Comparison of ENCODE assay signal across 13 cellular contexts in genomic region chr4:110619401-110620247, GRCh38. TPM values are rescaled to one million over a fixed set of nuclear protein-coding genes. Genes with fewer than 3 reads are reported as not detected.
DNase-seq lines count a peak whose midpoint lies in the region; ATAC-seq lines count a peak whose summit lies in the region.
"Had no signal": no experiment of that assay in that cellular context is flagged by ENCODE, and none has a peak within 500 bp of the region (broad histone marks: within the 10 kb centered on the region; RNA-seq: fewer than 3 reads in every experiment).

No MANE protein-coding gene starts in this region.

- H3K27me3 Mint-ChIP-seq in activated naive CD8-positive, alpha-beta T cell treated with anti-CD3 and anti-CD28 coated beads, Interleukin-2, amount 10 ng/mL, durations not matched to agents 7 days and 5 days = peaks cover 99% of the 10 kb centered on the region
- peaks cover 98% of the 10 kb centered on the region for H3K27me3 Mint-ChIP-seq in activated naive CD8-positive, alpha-beta T cell treated with anti-CD3 and anti-CD28 coated beads for 36 hours
- peaks cover 100% of the 10 kb centered on the region for H3K27me3 Mint-ChIP-seq in central memory CD8-positive, alpha-beta T cell
- peaks cover 100% of the 10 kb centered on the region for H3K27me3 Mint-ChIP-seq in stimulated activated memory B cell treated with anti-CD40 and anti-IgM and Interleukin-4, amounts not matched to agents 10 μg/mL and 1 μg/mL and 100 μg/mL, for 72 hours

- no peak overlapping the region for H3K27ac ChIP-seq in substantia nigra (ENCODE audit: low read depth, low read length, poor library complexity, severe bottlenecking)
- H3K27ac ChIP-seq: heart right ventricle, WERI-Rb-1 had no signal

- POLR2A ChIA-PET in activated naive CD8-positive, alpha-beta T cell treated with anti-CD3 and anti-CD28 coated beads, Interleukin-2, amount 10 ng/mL, durations not matched to agents 7 days and 5 days (lab: Charles Lee) = no interaction called here

- peaks cover 6% of the 10 kb centered on the region for H3K36me3 Mint-ChIP-seq in activated naive CD8-positive, alpha-beta T cell treated with anti-CD3 and anti-CD28 coated beads, Interleukin-2, amount 10 ng/mL, durations not matched to agents 7 days and 5 days
- peaks cover 10% of the 10 kb centered on the region for H3K36me3 Mint-ChIP-seq in activated naive CD8-positive, alpha-beta T cell treated with anti-CD3 and anti-CD28 coated beads for 36 hours
- H3K36me3 Mint-ChIP-seq in central memory CD8-positive, alpha-beta T cell (ENCODE audit: insufficient read depth) = peaks cover 6% of the 10 kb centered on the region
- H3K36me3 Mint-ChIP-seq in stimulated activated memory B cell treated with anti-CD40 and anti-IgM and Interleukin-4, amounts not matched to agents 10 μg/mL and 1 μg/mL and 100 μg/mL, for 72 hours = no peaks in the 10 kb centered on the region

- DNase-seq in activated naive CD8-positive, alpha-beta T cell treated with anti-CD3 and anti-CD28 coated beads, Interleukin-2, amount 10 ng/mL, durations not matched to agents 7 days and 5 days = peak; percentile 28
- no peak for DNase-seq in activated naive CD8-positive, alpha-beta T cell treated with anti-CD3 and anti-CD28 coated beads for 36 hours
- no peak for DNase-seq in central memory CD8-positive, alpha-beta T cell (ENCODE audit: low spot score in 2 of 2)
- peak; percentile 55 for DNase-seq in left kidney (ENCODE audit: low read depth, low spot score)
- DNase-seq in substantia nigra (lab: John Stamatoyannopoulos, UW) = no peak
- DNase-seq: heart right ventricle; NCI-H526; stimulated activated CD4-positive, alpha-beta T cell treated with anti-CD3 and anti-CD28 coated beads, Interleukin-12 subunit alpha, Interleukin-12 subunit beta, amount 100 ng/mL, for 4 hours; WERI-Rb-1 had no signal

- peaks cover 3% of the 10 kb centered on the region for H3K9me3 Mint-ChIP-seq in activated naive CD8-positive, alpha-beta T cell treated with anti-CD3 and anti-CD28 coated beads, Interleukin-2, amount 10 ng/mL, durations not matched to agents 7 days and 5 days
- peaks cover 18% of the 10 kb centered on the region for H3K9me3 Mint-ChIP-seq in activated naive CD8-positive, alpha-beta T cell treated with anti-CD3 and anti-CD28 coated beads for 36 hours
- H3K9me3 Mint-ChIP-seq in central memory CD8-positive, alpha-beta T cell = no peaks in the 10 kb centered on the region
- no peaks in the 10 kb centered on the region for H3K9me3 Mint-ChIP-seq in stimulated activated memory B cell treated with anti-CD40 and anti-IgM and Interleukin-4, amounts not matched to agents 10 μg/mL and 1 μg/mL and 100 μg/mL, for 72 hours

- peak overlapping the region; percentile 82 for H3K27ac Mint-ChIP-seq in activated naive CD8-positive, alpha-beta T cell treated with anti-CD3 and anti-CD28 coated beads, Interleukin-2, amount 10 ng/mL, durations not matched to agents 7 days and 5 days
- H3K27ac Mint-ChIP-seq in activated naive CD8-positive, alpha-beta T cell treated with anti-CD3 and anti-CD28 coated beads for 36 hours = no peak overlapping the region
- H3K27ac Mint-ChIP-seq in central memory CD8-positive, alpha-beta T cell (ENCODE audit: low read depth) = no peak overlapping the region
- no peak overlapping the region for H3K27ac Mint-ChIP-seq in stimulated activated memory B cell treated with anti-CD40 and anti-IgM and Interleukin-4, amounts not matched to agents 10 μg/mL and 1 μg/mL and 100 μg/mL, for 72 hours

- no peak for ATAC-seq in activated naive CD8-positive, alpha-beta T cell treated with anti-CD3 and anti-CD28 coated beads, Interleukin-2, amount 10 ng/mL, durations not matched to agents 7 days and 5 days (ENCODE audit: low read depth)
- ATAC-seq in central memory CD8-positive, alpha-beta T cell (replicated peaks; ENCODE audit: extremely low read depth, poor library complexity, severe bottlenecking) = no peak
- no peak for ATAC-seq in stimulated activated memory B cell treated with anti-CD40 and anti-IgM and Interleukin-4, amounts not matched to agents 10 μg/mL and 1 μg/mL and 100 μg/mL, for 72 hours
- no peak for ATAC-seq in GM21367 (IDR thresholded peaks at IDR 0.05; ENCODE audit: unreplicated experiment)
- ATAC-seq in HG03196 (IDR thresholded peaks at IDR 0.05; ENCODE audit: unreplicated experiment) = no peak

- peaks cover 9% of the 10 kb centered on the region for H3K4me1 Mint-ChIP-seq in activated naive CD8-positive, alpha-beta T cell treated with anti-CD3 and anti-CD28 coated beads, Interleukin-2, amount 10 ng/mL, durations not matched to agents 7 days and 5 days
- peaks cover 33% of the 10 kb centered on the region for H3K4me1 Mint-ChIP-seq in activated naive CD8-positive, alpha-beta T cell treated with anti-CD3 and anti-CD28 coated beads for 36 hours
- peaks cover 12% of the 10 kb centered on the region for H3K4me1 Mint-ChIP-seq in central memory CD8-positive, alpha-beta T cell
- H3K4me1 Mint-ChIP-seq in stimulated activated memory B cell treated with anti-CD40 and anti-IgM and Interleukin-4, amounts not matched to agents 10 μg/mL and 1 μg/mL and 100 μg/mL, for 72 hours = peaks cover 6% of the 10 kb centered on the region

- peak overlapping the region; percentile 62 for H3K4me3 Mint-ChIP-seq in activated naive CD8-positive, alpha-beta T cell treated with anti-CD3 and anti-CD28 coated beads, Interleukin-2, amount 10 ng/mL, durations not matched to agents 7 days and 5 days
- no peak overlapping the region for H3K4me3 Mint-ChIP-seq in activated naive CD8-positive, alpha-beta T cell treated with anti-CD3 and anti-CD28 coated beads for 36 hours
- H3K4me3 Mint-ChIP-seq in central memory CD8-positive, alpha-beta T cell = peak overlapping the region; percentile 23
- peak overlapping the region; percentile 8 for H3K4me3 Mint-ChIP-seq in stimulated activated memory B cell treated with anti-CD40 and anti-IgM and Interleukin-4, amounts not matched to agents 10 μg/mL and 1 μg/mL and 100 μg/mL, for 72 hours

RNA-seq across cellular contexts. Expression of gene PITX2, which starts 3.3 kb away (rescaled TPM):
- not detected for total RNA-seq in activated naive CD8-positive, alpha-beta T cell treated with anti-CD3 and anti-CD28 coated beads, Interleukin-2, amount 10 ng/mL, durations not matched to agents 7 days and 5 days
- total RNA-seq in activated naive CD8-positive, alpha-beta T cell treated with anti-CD3 and anti-CD28 coated beads for 36 hours = not detected
- total RNA-seq: mononuclear cell had no signal

Comparison
In these comparisons a context has a peak if more than half of its experiments do, and no peak if none do; other contexts are left out.
1. DNase-seq: peak in activated naive CD8-positive, alpha-beta T cell treated with anti-CD3 and anti-CD28 coated beads, Interleukin-2, amount 10 ng/mL, durations not matched to agents 7 days and 5 days (single experiment) and left kidney (single experiment); none in activated naive CD8-positive, alpha-beta T cell treated with anti-CD3 and anti-CD28 coated beads for 36 hours (single experiment), central memory CD8-positive, alpha-beta T cell (0 of 2) and substantia nigra (0 of 49).